ENCODE assay signal across 8 cellular contexts in genomic region chr1:6491480-6491962, GRCh38. TPM values are rescaled to one million over a fixed set of nuclear protein-coding genes. Genes with fewer than 3 reads are reported as not detected.
DNase-seq lines count a peak whose midpoint lies in the region; ATAC-seq and TF ChIP-seq lines count a peak whose summit lies in the region.

A gene with protein sequence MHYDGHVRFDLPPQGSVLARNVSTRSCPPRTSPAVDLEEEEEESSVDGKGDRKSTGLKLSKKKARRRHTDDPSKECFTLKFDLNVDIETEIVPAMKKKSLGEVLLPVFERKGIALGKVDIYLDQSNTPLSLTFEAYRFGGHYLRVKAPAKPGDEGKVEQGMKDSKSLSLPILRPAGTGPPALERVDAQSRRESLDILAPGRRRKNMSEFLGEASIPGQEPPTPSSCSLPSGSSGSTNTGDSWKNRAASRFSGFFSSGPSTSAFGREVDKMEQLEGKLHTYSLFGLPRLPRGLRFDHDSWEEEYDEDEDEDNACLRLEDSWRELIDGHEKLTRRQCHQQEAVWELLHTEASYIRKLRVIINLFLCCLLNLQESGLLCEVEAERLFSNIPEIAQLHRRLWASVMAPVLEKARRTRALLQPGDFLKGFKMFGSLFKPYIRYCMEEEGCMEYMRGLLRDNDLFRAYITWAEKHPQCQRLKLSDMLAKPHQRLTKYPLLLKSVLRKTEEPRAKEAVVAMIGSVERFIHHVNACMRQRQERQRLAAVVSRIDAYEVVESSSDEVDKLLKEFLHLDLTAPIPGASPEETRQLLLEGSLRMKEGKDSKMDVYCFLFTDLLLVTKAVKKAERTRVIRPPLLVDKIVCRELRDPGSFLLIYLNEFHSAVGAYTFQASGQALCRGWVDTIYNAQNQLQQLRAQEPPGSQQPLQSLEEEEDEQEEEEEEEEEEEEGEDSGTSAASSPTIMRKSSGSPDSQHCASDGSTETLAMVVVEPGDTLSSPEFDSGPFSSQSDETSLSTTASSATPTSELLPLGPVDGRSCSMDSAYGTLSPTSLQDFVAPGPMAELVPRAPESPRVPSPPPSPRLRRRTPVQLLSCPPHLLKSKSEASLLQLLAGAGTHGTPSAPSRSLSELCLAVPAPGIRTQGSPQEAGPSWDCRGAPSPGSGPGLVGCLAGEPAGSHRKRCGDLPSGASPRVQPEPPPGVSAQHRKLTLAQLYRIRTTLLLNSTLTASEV (minus strand): TSS chr1:6491667. CDS start chr1:6477571, 14,096 bp downstream.

- peaks cover 2% of the 10 kb centered on the region for H3K27me3 Mint-ChIP-seq in activated CD4-positive, alpha-beta memory T cell treated with anti-CD3 and anti-CD28 coated beads for 36 hours
- H3K27me3 Mint-ChIP-seq in glutamatergic neuron (ENCODE audit: unreplicated experiment): no peaks in the 10 kb centered on the region

- H3K27ac Mint-ChIP-seq in activated CD4-positive, alpha-beta memory T cell treated with anti-CD3 and anti-CD28 coated beads for 36 hours: peak within 1 kb of the TSS; percentile 76
- no peak within 1 kb of the TSS for H3K27ac Mint-ChIP-seq in glutamatergic neuron (ENCODE audit: unreplicated experiment)

- H3K4me1 Mint-ChIP-seq in activated CD4-positive, alpha-beta memory T cell treated with anti-CD3 and anti-CD28 coated beads for 36 hours (ENCODE audit: low read depth): peaks cover 16% of the 10 kb centered on the region
- H3K4me1 Mint-ChIP-seq in glutamatergic neuron (ENCODE audit: low read depth, unreplicated experiment): peaks cover 18% of the 10 kb centered on the region

- CTCF ChIA-PET in activated CD4-positive, alpha-beta memory T cell treated with anti-CD3 and anti-CD28 coated beads for 36 hours (lab: Charles Lee): interaction anchor here (0.6 to 3.3 kb wide), 11 partner anchors 8 to 155 kb away, joined by 3 to 13 read pairs (median 4); partner anchors contain the start of gene NOL9

- H3K9me3 Mint-ChIP-seq in activated CD4-positive, alpha-beta memory T cell treated with anti-CD3 and anti-CD28 coated beads for 36 hours: no peaks in the 10 kb centered on the region
- H3K9me3 Mint-ChIP-seq in glutamatergic neuron (ENCODE audit: unreplicated experiment): peaks cover 1% of the 10 kb centered on the region

- intact Hi-C loops in activated CD4-positive, alpha-beta memory T cell treated with anti-CD3 and anti-CD28 coated beads for 36 hours (cut with micrococcal nuclease): loop anchor here (5.0 kb wide), 2 partner anchors 61 to 136 kb away; partner anchors contain the start of gene NOL9

- ATAC-seq in GM19397 (IDR thresholded peaks at IDR 0.05; ENCODE audit: unreplicated experiment) (no peak), GM18873 (IDR thresholded peaks at IDR 0.05; ENCODE audit: low FRiP score, unreplicated experiment) (no peak), GM19351 (IDR thresholded peaks at IDR 0.05; ENCODE audit: unreplicated experiment) (no peak)

- H3K27ac ChIP-seq in HL-60 (replicated peaks): no peak within 1 kb of the TSS
- H3K27ac ChIP-seq in parathyroid adenoma: peak within 1 kb of the TSS; percentile 41

- H3K4me1 ChIP-seq in parathyroid adenoma: peaks cover 4% of the 10 kb centered on the region

- H3K9me3 ChIP-seq in parathyroid adenoma (ENCODE audit: control insufficient read depth, low read length): no peaks in the 10 kb centered on the region

- POLR2A ChIA-PET in activated CD4-positive, alpha-beta memory T cell treated with anti-CD3 and anti-CD28 coated beads for 36 hours (lab: Charles Lee): interaction anchor here (0.8 to 1.6 kb wide), 4 partner anchors 13 to 112 kb away, joined by 3 to 6 read pairs (median 4); no protein-coding TSS in a partner anchor

- H3K27me3 ChIP-seq in HL-60 (ENCODE audit: insufficient read depth, poor library complexity, severe bottlenecking): peaks cover 53% of the 10 kb centered on the region
- H3K27me3 ChIP-seq in parathyroid adenoma (ENCODE audit: control insufficient read depth, insufficient read depth, low read length): no peaks in the 10 kb centered on the region

- H3K4me3 Mint-ChIP-seq in activated CD4-positive, alpha-beta memory T cell treated with anti-CD3 and anti-CD28 coated beads for 36 hours: peak within 1 kb of the TSS; percentile 74
- H3K4me3 Mint-ChIP-seq in glutamatergic neuron (ENCODE audit: unreplicated experiment): peak within 1 kb of the TSS; percentile 78

- DNase-seq in HL-60 (ENCODE audit: low read depth in 1 of 2, low spot score in 1 of 2) (no peak), glutamatergic neuron (no peak), NOMO-1 treated with DMSO at 0.1 percent for 48 hours (lab: John Stamatoyannopoulos, UW; ENCODE audit: unreplicated experiment) (no peak)
- DNase-seq in activated CD4-positive, alpha-beta memory T cell treated with anti-CD3 and anti-CD28 coated beads for 36 hours: peak; percentile 48

- H3K4me3 ChIP-seq in HL-60 (replicated peaks; ENCODE audit: insufficient read depth, low read length) (peak within 1 kb of the TSS; percentile 28; the same call in 1 of the 2 replicates), parathyroid adenoma (ENCODE audit: low read depth, low read length) (peak within 1 kb of the TSS; percentile 90)

- peak within 1 kb of the TSS; percentile 92 for H3K4me2 ChIP-seq in parathyroid adenoma (ENCODE audit: low read length)

- H3K79me2 ChIP-seq in parathyroid adenoma: no peaks in the 10 kb centered on the region

- no peaks in the 10 kb centered on the region for H3K36me3 Mint-ChIP-seq in activated CD4-positive, alpha-beta memory T cell treated with anti-CD3 and anti-CD28 coated beads for 36 hours
- no peaks in the 10 kb centered on the region for H3K36me3 Mint-ChIP-seq in glutamatergic neuron (ENCODE audit: unreplicated experiment)

- no peaks in the 10 kb centered on the region for H3K36me3 ChIP-seq in parathyroid adenoma (ENCODE audit: control insufficient read depth, insufficient read depth, low read length)

- H2AFZ ChIP-seq in parathyroid adenoma: peak within 1 kb of the TSS; percentile 61

- TF ChIP-seq CTCF in HL-60 (IDR thresholded peaks at IDR 0.05; ENCODE audit: insufficient read depth, low read length) (no peak), glutamatergic neuron (IDR thresholded peaks at IDR 0.05; ENCODE audit: partially characterized antibody, unreplicated experiment) (no peak), parathyroid adenoma (IDR thresholded peaks at IDR 0.05) (no peak)

- peak within 1 kb of the TSS; percentile 3 for H3K9ac ChIP-seq in parathyroid adenoma

RNA-seq across cellular contexts. Expression of the gene that starts here (rescaled TPM):
- 1 to 10 TPM; 2.1 to 2.2 TPM for total RNA-seq in activated CD4-positive, alpha-beta memory T cell treated with anti-CD3 and anti-CD28 coated beads for 36 hours
- total RNA-seq in glutamatergic neuron (ENCODE audit: unreplicated experiment): 53.0 TPM

Comparison
In these comparisons a context has a peak if more than half of its experiments do, and no peak if none do; other contexts are left out.
1. RNA of the gene that starts here (total RNA-seq): 53.0 TPM in glutamatergic neuron (single experiment); 2.1 to 2.2 TPM in activated CD4-positive, alpha-beta memory T cell treated with anti-CD3 and anti-CD28 coated beads for 36 hours; every median in the first group is over 10 times any median in the second.